ENCODE assay signal across 1 cellular context in genomic region chr16:12098429-12099310, GRCh38.
TF ChIP-seq lines count a peak whose summit lies in the region.

No MANE protein-coding gene starts in this region.

TF ChIP-seq in HCT116, 20 proteins besides CTCF, POLR2A, EP300 and RAD21 (continued from another document):
- TF ChIP-seq MAX (IDR thresholded peaks at IDR 0.05) (no peak), JUND (IDR thresholded peaks at IDR 0.05) (no peak), SRF (IDR thresholded peaks at IDR 0.05; ENCODE audit: low read depth) (no peak), YY1 (IDR thresholded peaks at IDR 0.05; ENCODE audit: extremely low read depth, insufficient replicate concordance, low read depth, low read length) (no peak), EZH2phosphoT487 (IDR thresholded peaks at IDR 0.05; ENCODE audit: borderline replicate concordance) (no peak), SP1 (IDR thresholded peaks at IDR 0.05; ENCODE audit: low read depth) (no peak), SIN3A (IDR thresholded peaks at IDR 0.05; ENCODE audit: low read depth) (no peak), ELF1 (IDR thresholded peaks at IDR 0.05; ENCODE audit: borderline replicate concordance, low read depth) (no peak), EGR1 (IDR thresholded peaks at IDR 0.05; ENCODE audit: low read depth) (no peak)
